1 cellular context compared by ENCODE assay signal in the genomic region with DNA sequence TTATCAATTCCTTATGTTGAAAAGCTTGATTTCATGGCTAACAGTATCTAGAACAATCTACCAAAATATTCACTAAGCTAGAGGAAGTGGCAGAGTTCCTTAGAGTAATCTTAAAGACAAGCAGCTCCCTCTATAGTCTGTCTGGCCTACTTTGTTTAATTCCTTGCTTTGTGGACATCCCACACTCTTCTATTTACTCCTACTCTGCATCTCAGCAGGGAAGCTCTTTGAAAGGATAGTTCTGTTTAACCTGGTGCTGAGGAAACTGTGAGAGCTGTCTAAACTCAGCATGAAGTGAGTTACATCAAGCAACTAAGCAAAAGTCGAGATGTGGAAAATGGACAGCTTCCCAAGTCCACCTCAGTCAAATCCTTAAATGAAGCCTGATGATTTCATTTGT.
TF ChIP-seq lines count a peak whose summit lies in the region.

No MANE protein-coding gene starts in this region.

TF ChIP-seq in HEK293, 187 proteins besides CTCF, POLR2A, EP300 and RAD21 (continued from another document and continues in another):
- TF ChIP-seq, protein P1, sequence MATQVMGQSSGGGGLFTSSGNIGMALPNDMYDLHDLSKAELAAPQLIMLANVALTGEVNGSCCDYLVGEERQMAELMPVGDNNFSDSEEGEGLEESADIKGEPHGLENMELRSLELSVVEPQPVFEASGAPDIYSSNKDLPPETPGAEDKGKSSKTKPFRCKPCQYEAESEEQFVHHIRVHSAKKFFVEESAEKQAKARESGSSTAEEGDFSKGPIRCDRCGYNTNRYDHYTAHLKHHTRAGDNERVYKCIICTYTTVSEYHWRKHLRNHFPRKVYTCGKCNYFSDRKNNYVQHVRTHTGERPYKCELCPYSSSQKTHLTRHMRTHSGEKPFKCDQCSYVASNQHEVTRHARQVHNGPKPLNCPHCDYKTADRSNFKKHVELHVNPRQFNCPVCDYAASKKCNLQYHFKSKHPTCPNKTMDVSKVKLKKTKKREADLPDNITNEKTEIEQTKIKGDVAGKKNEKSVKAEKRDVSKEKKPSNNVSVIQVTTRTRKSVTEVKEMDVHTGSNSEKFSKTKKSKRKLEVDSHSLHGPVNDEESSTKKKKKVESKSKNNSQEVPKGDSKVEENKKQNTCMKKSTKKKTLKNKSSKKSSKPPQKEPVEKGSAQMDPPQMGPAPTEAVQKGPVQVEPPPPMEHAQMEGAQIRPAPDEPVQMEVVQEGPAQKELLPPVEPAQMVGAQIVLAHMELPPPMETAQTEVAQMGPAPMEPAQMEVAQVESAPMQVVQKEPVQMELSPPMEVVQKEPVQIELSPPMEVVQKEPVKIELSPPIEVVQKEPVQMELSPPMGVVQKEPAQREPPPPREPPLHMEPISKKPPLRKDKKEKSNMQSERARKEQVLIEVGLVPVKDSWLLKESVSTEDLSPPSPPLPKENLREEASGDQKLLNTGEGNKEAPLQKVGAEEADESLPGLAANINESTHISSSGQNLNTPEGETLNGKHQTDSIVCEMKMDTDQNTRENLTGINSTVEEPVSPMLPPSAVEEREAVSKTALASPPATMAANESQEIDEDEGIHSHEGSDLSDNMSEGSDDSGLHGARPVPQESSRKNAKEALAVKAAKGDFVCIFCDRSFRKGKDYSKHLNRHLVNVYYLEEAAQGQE (tag by site-specific recombination; IDR thresholded peaks at IDR 0.05): peak; percentile 58
- no peak for TF ChIP-seq ZNF792 (tag by site-specific recombination; IDR thresholded peaks at IDR 0.05)
- TF ChIP-seq, protein P2, sequence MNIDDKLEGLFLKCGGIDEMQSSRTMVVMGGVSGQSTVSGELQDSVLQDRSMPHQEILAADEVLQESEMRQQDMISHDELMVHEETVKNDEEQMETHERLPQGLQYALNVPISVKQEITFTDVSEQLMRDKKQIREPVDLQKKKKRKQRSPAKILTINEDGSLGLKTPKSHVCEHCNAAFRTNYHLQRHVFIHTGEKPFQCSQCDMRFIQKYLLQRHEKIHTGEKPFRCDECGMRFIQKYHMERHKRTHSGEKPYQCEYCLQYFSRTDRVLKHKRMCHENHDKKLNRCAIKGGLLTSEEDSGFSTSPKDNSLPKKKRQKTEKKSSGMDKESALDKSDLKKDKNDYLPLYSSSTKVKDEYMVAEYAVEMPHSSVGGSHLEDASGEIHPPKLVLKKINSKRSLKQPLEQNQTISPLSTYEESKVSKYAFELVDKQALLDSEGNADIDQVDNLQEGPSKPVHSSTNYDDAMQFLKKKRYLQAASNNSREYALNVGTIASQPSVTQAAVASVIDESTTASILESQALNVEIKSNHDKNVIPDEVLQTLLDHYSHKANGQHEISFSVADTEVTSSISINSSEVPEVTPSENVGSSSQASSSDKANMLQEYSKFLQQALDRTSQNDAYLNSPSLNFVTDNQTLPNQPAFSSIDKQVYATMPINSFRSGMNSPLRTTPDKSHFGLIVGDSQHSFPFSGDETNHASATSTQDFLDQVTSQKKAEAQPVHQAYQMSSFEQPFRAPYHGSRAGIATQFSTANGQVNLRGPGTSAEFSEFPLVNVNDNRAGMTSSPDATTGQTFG (tag by site-specific recombination; IDR thresholded peaks at IDR 0.05; ENCODE audit: borderline replicate concordance): no peak
- TF ChIP-seq ZNF211 (tag by site-specific recombination; IDR thresholded peaks at IDR 0.05; ENCODE audit: low read depth): no peak
- peak; percentile 36 for TF ChIP-seq ZNF366 (tag by site-specific recombination; conservative IDR thresholded peaks at IDR 0.05)
- no peak for TF ChIP-seq ZNF223 (tag by site-specific recombination; IDR thresholded peaks at IDR 0.05)
- peak; percentile 55 for TF ChIP-seq ZNF660 (tag by site-specific recombination; IDR thresholded peaks at IDR 0.05)
- TF ChIP-seq, protein P3, sequence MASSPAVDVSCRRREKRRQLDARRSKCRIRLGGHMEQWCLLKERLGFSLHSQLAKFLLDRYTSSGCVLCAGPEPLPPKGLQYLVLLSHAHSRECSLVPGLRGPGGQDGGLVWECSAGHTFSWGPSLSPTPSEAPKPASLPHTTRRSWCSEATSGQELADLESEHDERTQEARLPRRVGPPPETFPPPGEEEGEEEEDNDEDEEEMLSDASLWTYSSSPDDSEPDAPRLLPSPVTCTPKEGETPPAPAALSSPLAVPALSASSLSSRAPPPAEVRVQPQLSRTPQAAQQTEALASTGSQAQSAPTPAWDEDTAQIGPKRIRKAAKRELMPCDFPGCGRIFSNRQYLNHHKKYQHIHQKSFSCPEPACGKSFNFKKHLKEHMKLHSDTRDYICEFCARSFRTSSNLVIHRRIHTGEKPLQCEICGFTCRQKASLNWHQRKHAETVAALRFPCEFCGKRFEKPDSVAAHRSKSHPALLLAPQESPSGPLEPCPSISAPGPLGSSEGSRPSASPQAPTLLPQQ (tag by site-specific recombination; IDR thresholded peaks at IDR 0.05): 0 out of 2 replicates have a peak, but pooled peaks have one; percentile 25
- TF ChIP-seq ZNF513 (tag by site-specific recombination; IDR thresholded peaks at IDR 0.05): peak; percentile 12; the same call in 1 of the 2 replicates
- TF ChIP-seq, protein P4, sequence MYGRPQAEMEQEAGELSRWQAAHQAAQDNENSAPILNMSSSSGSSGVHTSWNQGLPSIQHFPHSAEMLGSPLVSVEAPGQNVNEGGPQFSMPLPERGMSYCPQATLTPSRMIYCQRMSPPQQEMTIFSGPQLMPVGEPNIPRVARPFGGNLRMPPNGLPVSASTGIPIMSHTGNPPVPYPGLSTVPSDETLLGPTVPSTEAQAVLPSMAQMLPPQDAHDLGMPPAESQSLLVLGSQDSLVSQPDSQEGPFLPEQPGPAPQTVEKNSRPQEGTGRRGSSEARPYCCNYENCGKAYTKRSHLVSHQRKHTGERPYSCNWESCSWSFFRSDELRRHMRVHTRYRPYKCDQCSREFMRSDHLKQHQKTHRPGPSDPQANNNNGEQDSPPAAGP (tag by site-specific recombination; IDR thresholded peaks at IDR 0.05): no peak
- TF ChIP-seq ZNF426 (tag by site-specific recombination; IDR thresholded peaks at IDR 0.05): no peak
- TF ChIP-seq, protein P5, sequence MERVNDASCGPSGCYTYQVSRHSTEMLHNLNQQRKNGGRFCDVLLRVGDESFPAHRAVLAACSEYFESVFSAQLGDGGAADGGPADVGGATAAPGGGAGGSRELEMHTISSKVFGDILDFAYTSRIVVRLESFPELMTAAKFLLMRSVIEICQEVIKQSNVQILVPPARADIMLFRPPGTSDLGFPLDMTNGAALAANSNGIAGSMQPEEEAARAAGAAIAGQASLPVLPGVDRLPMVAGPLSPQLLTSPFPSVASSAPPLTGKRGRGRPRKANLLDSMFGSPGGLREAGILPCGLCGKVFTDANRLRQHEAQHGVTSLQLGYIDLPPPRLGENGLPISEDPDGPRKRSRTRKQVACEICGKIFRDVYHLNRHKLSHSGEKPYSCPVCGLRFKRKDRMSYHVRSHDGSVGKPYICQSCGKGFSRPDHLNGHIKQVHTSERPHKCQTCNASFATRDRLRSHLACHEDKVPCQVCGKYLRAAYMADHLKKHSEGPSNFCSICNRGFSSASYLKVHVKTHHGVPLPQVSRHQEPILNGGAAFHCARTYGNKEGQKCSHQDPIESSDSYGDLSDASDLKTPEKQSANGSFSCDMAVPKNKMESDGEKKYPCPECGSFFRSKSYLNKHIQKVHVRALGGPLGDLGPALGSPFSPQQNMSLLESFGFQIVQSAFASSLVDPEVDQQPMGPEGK (tag by site-specific recombination; IDR thresholded peaks at IDR 0.05): peak; percentile 16; the same call in 1 of the 2 replicates
- 0 out of 2 replicates have a peak, but pooled peaks have one; percentile 59 for TF ChIP-seq ZNF10 (tag by site-specific recombination; IDR thresholded peaks at IDR 0.05)
- peak; percentile 81 for TF ChIP-seq ZNF24 (tag by site-specific recombination; IDR thresholded peaks at IDR 0.05)
- TF ChIP-seq ZFP37 (tag by site-specific recombination; IDR thresholded peaks at IDR 0.05): no peak
- peak; percentile 74 for TF ChIP-seq ZNF600 (tag by site-specific recombination; IDR thresholded peaks at IDR 0.05)
- TF ChIP-seq WT1 (tag by site-specific recombination; IDR thresholded peaks at IDR 0.05): peak; percentile 77
- no peak for TF ChIP-seq ZNF132 (tag by site-specific recombination; IDR thresholded peaks at IDR 0.05; ENCODE audit: borderline replicate concordance)
- TF ChIP-seq, protein P6, sequence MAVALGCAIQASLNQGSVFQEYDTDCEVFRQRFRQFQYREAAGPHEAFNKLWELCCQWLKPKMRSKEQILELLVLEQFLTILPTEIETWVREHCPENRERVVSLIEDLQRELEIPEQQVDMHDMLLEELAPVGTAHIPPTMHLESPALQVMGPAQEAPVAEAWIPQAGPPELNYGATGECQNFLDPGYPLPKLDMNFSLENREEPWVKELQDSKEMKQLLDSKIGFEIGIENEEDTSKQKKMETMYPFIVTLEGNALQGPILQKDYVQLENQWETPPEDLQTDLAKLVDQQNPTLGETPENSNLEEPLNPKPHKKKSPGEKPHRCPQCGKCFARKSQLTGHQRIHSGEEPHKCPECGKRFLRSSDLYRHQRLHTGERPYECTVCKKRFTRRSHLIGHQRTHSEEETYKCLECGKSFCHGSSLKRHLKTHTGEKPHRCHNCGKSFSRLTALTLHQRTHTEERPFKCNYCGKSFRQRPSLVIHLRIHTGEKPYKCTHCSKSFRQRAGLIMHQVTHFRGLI (tag by site-specific recombination; IDR thresholded peaks at IDR 0.05): peak; percentile 10; the same call in 1 of the 2 replicates
- TF ChIP-seq ZNF169 (tag by site-specific recombination; IDR thresholded peaks at IDR 0.05): no peak
- 0 out of 2 replicates have a peak, but pooled peaks have one; percentile 35 for TF ChIP-seq ZSCAN5A (tag by site-specific recombination; IDR thresholded peaks at IDR 0.05)
- TF ChIP-seq ZNF639 (tag by site-specific recombination; IDR thresholded peaks at IDR 0.05): no peak
- no peak for TF ChIP-seq ZNF530 (tag by site-specific recombination; IDR thresholded peaks at IDR 0.05; ENCODE audit: low read depth)
- peak; percentile 96 for TF ChIP-seq IKZF3 (tag by site-specific recombination; IDR thresholded peaks at IDR 0.05)
- peak; percentile 74 for TF ChIP-seq KLF8 (tag by site-specific recombination; IDR thresholded peaks at IDR 0.05)
- TF ChIP-seq ZNF558 (tag by site-specific recombination; IDR thresholded peaks at IDR 0.05): no peak
- TF ChIP-seq ZNF292 (tag by site-specific recombination; IDR thresholded peaks at IDR 0.05; ENCODE audit: borderline replicate concordance, low read depth): no peak
- TF ChIP-seq ZSCAN30 (tag by site-specific recombination; IDR thresholded peaks at IDR 0.05): peak; percentile 60; the same call in 1 of the 2 replicates
- peak; percentile 74 for TF ChIP-seq FEZF1 (tag by site-specific recombination; IDR thresholded peaks at IDR 0.05)
- peak; percentile 90 for TF ChIP-seq ZFHX2 (tag by site-specific recombination; conservative IDR thresholded peaks at IDR 0.05)
- TF ChIP-seq ZEB2 (tag by site-specific recombination; IDR thresholded peaks at IDR 0.05): peak; percentile 61
- peak; percentile 78 for TF ChIP-seq GLI2 (tag by site-specific recombination; IDR thresholded peaks at IDR 0.05; ENCODE audit: borderline replicate concordance, low read depth)
- TF ChIP-seq TRIM28 (IDR thresholded peaks at IDR 0.05; ENCODE audit: borderline replicate concordance, low read length): peak; percentile 79; the same call in 1 of the 2 replicates
- no peak for TF ChIP-seq ZSCAN23 (tag by site-specific recombination; IDR thresholded peaks at IDR 0.05)
- no peak for TF ChIP-seq ZNF174 (tag by site-specific recombination; IDR thresholded peaks at IDR 0.05)
- TF ChIP-seq ZNF2 (tag by site-specific recombination; IDR thresholded peaks at IDR 0.05): peak; percentile 78; the same call in 1 of the 2 replicates
- TF ChIP-seq ZNF658 (tag by site-specific recombination; IDR thresholded peaks at IDR 0.05): no peak
- peak; percentile 68 for TF ChIP-seq PRDM4 (tag by site-specific recombination; IDR thresholded peaks at IDR 0.05)
- peak; percentile 52 for TF ChIP-seq ZNF654 (tag by site-specific recombination; IDR thresholded peaks at IDR 0.05; ENCODE audit: low read depth)
